18 cellular contexts compared by ENCODE assay signal in the genomic region with DNA sequence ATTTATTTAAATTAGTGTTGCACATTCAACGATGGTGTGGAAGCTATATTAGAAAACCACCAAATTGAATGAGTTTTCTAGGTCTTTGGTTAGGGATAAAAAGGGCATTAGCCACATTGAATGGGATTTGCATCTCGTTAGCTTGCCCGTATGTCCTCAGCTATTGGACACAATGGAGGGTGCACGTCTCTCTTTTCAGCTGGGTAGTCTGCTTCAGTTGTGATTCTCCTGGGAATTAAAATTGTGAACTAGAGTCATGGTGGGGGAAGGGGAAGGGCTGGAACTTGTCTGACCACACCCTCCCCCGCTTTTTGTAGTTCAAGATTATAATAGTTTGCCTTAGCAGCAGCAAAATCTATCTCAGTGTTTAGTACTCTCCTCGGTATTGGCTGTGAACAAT.
"Had no signal": no experiment of that assay in that cellular context is flagged by ENCODE, and none has a peak within 500 bp of the region (broad histone marks: within the 10 kb centered on the region; RNA-seq: fewer than 3 reads in every experiment).

No MANE protein-coding gene starts in this region.

- H3K4me3 Mint-ChIP-seq: activated T-cell treated with anti-CD3 and anti-CD28 coated beads, Interleukin-2, amount 50 U/mL, for 72 hours; stimulated activated memory B cell treated with anti-CD40 and anti-IgM and Interleukin-4, amounts not matched to agents 10 μg/mL and 1 μg/mL and 100 μg/mL, for 72 hours had no signal

- DNase-seq: activated CD4-positive, alpha-beta T cell treated with anti-CD3 and anti-CD28 coated beads for 1 hour; activated effector memory CD4-positive, alpha-beta T cell treated with anti-CD3 and anti-CD28 coated beads, Interleukin-2, amount 50 U/mL, for 16 hours; activated naive CD4-positive, alpha-beta T cell treated with anti-CD3 and anti-CD28 coated beads, Interleukin-2, amount 50 U/mL, for 16 hours; activated T-cell treated with anti-CD3 and anti-CD28 coated beads, Interleukin-2, amount 50 U/mL, for 72 hours; erythroblast; gastrocnemius medialis; heart right ventricle; kidney glomerular epithelial cell; left ventricle myocardium superior; nephron progenitor cell; ovary; right lobe of liver; small intestine; stimulated activated CD4-positive, alpha-beta T cell treated with anti-CD3 and anti-CD28 coated beads, Interleukin-4, amount 100 ng/mL, for 4 hours; T-helper 2 cell; thyroid gland; WERI-Rb-1 had no signal

- H3K27me3 ChIP-seq: gastrocnemius medialis, ovary, right lobe of liver, thyroid gland had no signal

- H3K36me3 ChIP-seq: gastrocnemius medialis, heart right ventricle, ovary, right lobe of liver, thyroid gland had no signal

- H3K27ac ChIP-seq: gastrocnemius medialis, heart right ventricle, ovary, right lobe of liver, WERI-Rb-1 had no signal

- ATAC-seq: activated T-cell treated with anti-CD3 and anti-CD28 coated beads, Interleukin-2, amount 50 U/mL, for 72 hours; gastrocnemius medialis; left ventricle myocardium superior; right lobe of liver; stimulated activated memory B cell treated with anti-CD40 and anti-IgM and Interleukin-4, amounts not matched to agents 10 μg/mL and 1 μg/mL and 100 μg/mL, for 72 hours had no signal

- H3K4me3 ChIP-seq: gastrocnemius medialis, heart right ventricle, ovary, right lobe of liver, thyroid gland had no signal

- H3K27ac Mint-ChIP-seq: activated T-cell treated with anti-CD3 and anti-CD28 coated beads, Interleukin-2, amount 50 U/mL, for 72 hours; stimulated activated memory B cell treated with anti-CD40 and anti-IgM and Interleukin-4, amounts not matched to agents 10 μg/mL and 1 μg/mL and 100 μg/mL, for 72 hours had no signal

- H3K4me1 ChIP-seq: right lobe of liver had no signal

- H3K9me3 ChIP-seq: gastrocnemius medialis, ovary, right lobe of liver, thyroid gland had no signal
